Comparison of ENCODE assay signal across 8 cellular contexts in the genomic region with DNA sequence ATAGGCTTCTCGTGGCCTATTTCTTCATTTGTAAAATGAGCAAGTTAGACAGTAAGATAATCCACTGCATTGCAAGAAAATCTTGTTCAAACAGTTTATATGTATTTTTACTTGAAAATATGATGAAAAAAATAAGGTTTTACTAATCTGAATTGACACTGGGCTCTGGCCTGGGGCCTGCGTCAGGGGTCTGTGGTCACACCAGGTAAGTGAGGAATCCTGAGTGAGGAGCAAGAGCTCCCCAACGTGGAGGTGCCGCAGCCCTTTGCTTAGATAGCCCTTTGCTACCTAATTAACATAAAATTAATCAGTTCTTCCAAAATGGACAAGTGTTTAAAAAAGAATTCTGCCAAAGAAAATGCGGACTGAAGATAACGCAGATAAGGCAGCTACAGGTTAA.
DNase-seq lines count a peak whose midpoint lies in the region; ATAC-seq and FAIRE-seq lines count a peak whose summit lies in the region.

No MANE protein-coding gene starts in this region.

- FAIRE-seq in GM19239 (lab: Jason Lieb, UNC): no peak

- DNase-seq in NCI-H187 (lab: John Stamatoyannopoulos, UW) (peak; percentile 25 to 68), NCI-H187 treated with DMSO at 0.1 percent for 48 hours (lab: John Stamatoyannopoulos, UW) (no peak), NCI-H2029 (lab: John Stamatoyannopoulos, UW) (peak; percentile 58), NCI-H748 treated with DMSO at 0.1 percent for 48 hours (lab: John Stamatoyannopoulos, UW) (peak; percentile 87), iPS-NIHi11 (ENCODE audit: low spot score) (peak; percentile 22), GM19239 (ENCODE audit: insufficient read length, low spot score) (no peak)
- no peak for DNase-seq in activated CD4-positive, alpha-beta T cell treated with anti-CD3 and anti-CD28 coated beads, Interleukin-2, amount 50 U/mL, for 1 hour

- ATAC-seq in GM18873 (IDR thresholded peaks at IDR 0.05; ENCODE audit: low FRiP score, unreplicated experiment): no peak

Comparison
In these comparisons a context has a peak if more than half of its experiments do, and no peak if none do; other contexts are left out.
1. DNase-seq: peak in NCI-H187 (2 of 2), NCI-H2029 (single experiment), NCI-H748 treated with DMSO at 0.1 percent for 48 hours (single experiment) and iPS-NIHi11 (single experiment); none in NCI-H187 treated with DMSO at 0.1 percent for 48 hours (single experiment), GM19239 (single experiment) and activated CD4-positive, alpha-beta T cell treated with anti-CD3 and anti-CD28 coated beads, Interleukin-2, amount 50 U/mL, for 1 hour (single experiment).